16 cellular contexts compared by ENCODE assay signal in the genomic region with DNA sequence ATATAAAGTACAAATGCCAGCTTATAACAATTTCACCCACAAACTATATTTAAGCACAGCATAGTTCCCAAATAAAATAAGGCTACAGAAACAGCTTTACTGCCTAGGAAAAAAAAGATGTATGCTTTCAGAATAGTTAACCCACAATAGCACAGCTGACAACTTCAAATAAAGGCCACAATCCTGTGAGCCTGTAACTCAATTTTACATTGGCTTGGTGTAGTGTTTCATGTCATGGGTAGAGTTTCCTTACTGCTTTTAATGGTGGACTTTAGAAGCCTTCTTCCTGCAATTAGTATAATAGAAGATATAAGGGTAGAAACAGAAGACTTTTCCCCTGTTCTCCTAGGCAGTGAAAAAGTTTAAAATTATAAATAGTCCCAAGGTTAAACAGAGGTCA.
"Had no signal": no experiment of that assay in that cellular context is flagged by ENCODE, and none has a peak within 500 bp of the region (broad histone marks: within the 10 kb centered on the region; RNA-seq: fewer than 3 reads in every experiment).

No MANE protein-coding gene starts in this region.

- ATAC-seq: esophagus mucosa; gastrocnemius medialis; left lobe of liver; mucosa of descending colon; natural killer cell treated with Interleukin-12 subunit alpha and Interleukin-12 subunit beta and Interleukin-15 and Interleukin-18, amount 100 ng/mL, for 72 hours; right lobe of liver; stimulated activated naive B cell treated with anti-CD40 and anti-IgM and Interleukin-4, amounts not matched to agents 10 μg/mL and 1 μg/mL and 100 μg/mL, for 72 hours had no signal

- DNase-seq: effector CD8-positive, alpha-beta T cell; endodermal cell; foreskin fibroblast; gastrocnemius medialis; head of caudate nucleus; mucosa of descending colon; naive B cell; right lobe of liver; small intestine; stimulated activated CD4-positive, alpha-beta T cell treated with anti-CD3 and anti-CD28 coated beads, Interleukin-15, amount 100 ng/mL, for 24 hours; stimulated activated CD4-positive, alpha-beta T cell treated with anti-CD3 and anti-CD28 coated beads, Interleukin-2, amount 100 ng/mL, for 48 hours; stimulated activated naive B cell treated with anti-CD40 and anti-IgM and Interleukin-4, amounts not matched to agents 10 μg/mL and 1 μg/mL and 100 μg/mL, for 72 hours; upper lobe of left lung had no signal
